9 cellular contexts compared by ENCODE assay signal in genomic region chr1:161013104-161013590, GRCh38. TPM values are rescaled to one million over a fixed set of nuclear protein-coding genes. Genes with fewer than 3 reads are reported as not detected.
A peak's percentile ranks its signal among the peaks of the same experiment; 100 is the strongest.
DNase-seq lines count a peak whose midpoint lies in the region; ATAC-seq and TF ChIP-seq lines count a peak whose summit lies in the region.
"Had no signal": no experiment of that assay in that cellular context is flagged by ENCODE, and none has a peak within 500 bp of the region (broad histone marks: within the 10 kb centered on the region; RNA-seq: fewer than 3 reads in every experiment).

No MANE protein-coding gene starts in this region.

- no peak for TF ChIP-seq CTCF in right lobe of liver (IDR thresholded peaks at IDR 0.05)

- no peaks in the 10 kb centered on the region for H3K9me3 Mint-ChIP-seq in activated naive CD8-positive, alpha-beta T cell treated with anti-CD3 and anti-CD28 coated beads, Interleukin-2, amount 10 ng/mL, durations not matched to agents 7 days and 5 days

- no peaks in the 10 kb centered on the region for H3K9me3 ChIP-seq in right lobe of liver

- H3K36me3 Mint-ChIP-seq in activated naive CD8-positive, alpha-beta T cell treated with anti-CD3 and anti-CD28 coated beads, Interleukin-2, amount 10 ng/mL, durations not matched to agents 7 days and 5 days, result no peaks in the 10 kb centered on the region

- H3K4me3 ChIP-seq in right lobe of liver (peak overlapping the region; percentile 19 to 49 (median 43)), urinary bladder (ENCODE audit: low read depth, low read length) (no peak overlapping the region)

- no peaks in the 10 kb centered on the region for H3K36me3 ChIP-seq in right lobe of liver
- no peaks in the 10 kb centered on the region for H3K36me3 ChIP-seq in urinary bladder (ENCODE audit: insufficient read depth)

- POLR2A ChIA-PET in activated naive CD8-positive, alpha-beta T cell treated with anti-CD3 and anti-CD28 coated beads, Interleukin-2, amount 10 ng/mL, durations not matched to agents 7 days and 5 days (lab: Charles Lee), result interaction anchor here (0.7 to 3.4 kb wide), 14 partner anchors 12 to 375 kb away, joined by 3 to 23 read pairs (median 4); partner anchors contain the start of genes ARHGAP30, TSTD1, UFC1 and USF1

- H3K4me1 ChIP-seq in right lobe of liver, result peaks cover 0 to 71% (median 29%) of the 10 kb centered on the region in 4 donors
- no peaks in the 10 kb centered on the region for H3K4me1 ChIP-seq in urinary bladder (ENCODE audit: insufficient read depth)

- intact Hi-C loops in right lobe of liver (cut with DNase I), result no loop called here

- no peaks in the 10 kb centered on the region for H3K27me3 Mint-ChIP-seq in activated naive CD8-positive, alpha-beta T cell treated with anti-CD3 and anti-CD28 coated beads, Interleukin-2, amount 10 ng/mL, durations not matched to agents 7 days and 5 days

- TF ChIP-seq POLR2A in right lobe of liver (IDR thresholded peaks at IDR 0.05), result no peak

- DNase-seq in EL, result peak; percentile 63
- no peak for DNase-seq in activated naive CD8-positive, alpha-beta T cell treated with anti-CD3 and anti-CD28 coated beads, Interleukin-2, amount 10 ng/mL, durations not matched to agents 7 days and 5 days
- DNase-seq in right lobe of liver, result no peak
- DNase-seq in stimulated activated CD4-positive, alpha-beta T cell treated with anti-CD3 and anti-CD28 coated beads, Interleukin-1b, Interleukin-23, amount 100 ng/mL, for 48 hours, result no peak
- DNase-seq in NCI-H446 (lab: John Stamatoyannopoulos, UW), result no peak

- H3K4me3 Mint-ChIP-seq in activated naive CD8-positive, alpha-beta T cell treated with anti-CD3 and anti-CD28 coated beads, Interleukin-2, amount 10 ng/mL, durations not matched to agents 7 days and 5 days, result peak overlapping the region; percentile 79

- peak overlapping the region; percentile 87 for H3K27ac Mint-ChIP-seq in activated naive CD8-positive, alpha-beta T cell treated with anti-CD3 and anti-CD28 coated beads, Interleukin-2, amount 10 ng/mL, durations not matched to agents 7 days and 5 days

- H3K27ac ChIP-seq in right lobe of liver (peak overlapping the region; percentile 96 to 100 (median 98)), urinary bladder (ENCODE audit: low read depth) (peak overlapping the region; percentile 97)

- ATAC-seq in HG03064 (IDR thresholded peaks at IDR 0.05; ENCODE audit: low read depth, unreplicated experiment) (peak; percentile 20), right lobe of liver (peak; percentile 3 to 27 (median 12)), HG03196 (IDR thresholded peaks at IDR 0.05; ENCODE audit: unreplicated experiment) (no peak)
- peak; percentile 10 for ATAC-seq in activated naive CD8-positive, alpha-beta T cell treated with anti-CD3 and anti-CD28 coated beads, Interleukin-2, amount 10 ng/mL, durations not matched to agents 7 days and 5 days (ENCODE audit: low read depth)

- no peaks in the 10 kb centered on the region for H3K27me3 ChIP-seq in right lobe of liver

- 0% methylated on average over 1 of the region's 1 CpG for whole genome bisulfite sequencing in right lobe of liver (ENCODE audit: insufficient coverage, low coverage, low lambda C conversion rate, missing lambda C conversion rate)
- 21% methylated on average over 1 of the region's 1 CpG for WGBS in urinary bladder

- H3K4me1 Mint-ChIP-seq in activated naive CD8-positive, alpha-beta T cell treated with anti-CD3 and anti-CD28 coated beads, Interleukin-2, amount 10 ng/mL, durations not matched to agents 7 days and 5 days, result peaks cover 21% of the 10 kb centered on the region

RNA-seq across cellular contexts. Expression of gene F11R, which starts 7.8 kb away (rescaled TPM):
- 10 to 100 TPM; 28.5 to 35.9 TPM for total RNA-seq in activated naive CD8-positive, alpha-beta T cell treated with anti-CD3 and anti-CD28 coated beads, Interleukin-2, amount 10 ng/mL, durations not matched to agents 7 days and 5 days
- total RNA-seq in right lobe of liver (100 to 1,000 TPM in 1 of 6 experiments, 10 to 100 TPM in 5; 48.3 to 119 (median 65.3) TPM), urinary bladder (35.2 TPM)
- 23.4 TPM for polyA plus RNA-seq in urinary bladder

RNA-seq across cellular contexts. Expression of gene TSTD1, which starts 25.6 kb away (rescaled TPM):
- total RNA-seq in activated naive CD8-positive, alpha-beta T cell treated with anti-CD3 and anti-CD28 coated beads, Interleukin-2, amount 10 ng/mL, durations not matched to agents 7 days and 5 days, result 10 to 100 TPM; 81.7 to 84.9 TPM
- 10 to 100 TPM; 16.3 to 60.8 (median 28.3) TPM for total RNA-seq in right lobe of liver
- 23.1 TPM for total RNA-seq in urinary bladder
- 36.7 TPM for polyA plus RNA-seq in urinary bladder

RNA-seq across cellular contexts. Expression of gene USF1, which starts 32.6 kb away (rescaled TPM):
- 10 to 100 TPM; 93.0 to 96.3 TPM for total RNA-seq in activated naive CD8-positive, alpha-beta T cell treated with anti-CD3 and anti-CD28 coated beads, Interleukin-2, amount 10 ng/mL, durations not matched to agents 7 days and 5 days
- total RNA-seq in right lobe of liver (10 to 100 TPM; 25.5 to 34.3 (median 28.1) TPM), urinary bladder (46.7 TPM)
- polyA plus RNA-seq in urinary bladder, result 55.9 TPM

RNA-seq across cellular contexts. Expression of gene ARHGAP30, which starts 56.5 kb away (rescaled TPM):
- 100 to 1,000 TPM; 260 to 273 TPM for total RNA-seq in activated naive CD8-positive, alpha-beta T cell treated with anti-CD3 and anti-CD28 coated beads, Interleukin-2, amount 10 ng/mL, durations not matched to agents 7 days and 5 days
- total RNA-seq in right lobe of liver (1 to 10 TPM; 2.8 to 7.4 (median 3.6) TPM), urinary bladder (2.9 TPM)
- polyA plus RNA-seq in urinary bladder, result 5.1 TPM
- total RNA-seq: myocyte had no signal

RNA-seq across cellular contexts. Expression of gene ITLN2, which starts 58.5 kb away (rescaled TPM):
- total RNA-seq in activated naive CD8-positive, alpha-beta T cell treated with anti-CD3 and anti-CD28 coated beads, Interleukin-2, amount 10 ng/mL, durations not matched to agents 7 days and 5 days, result not detected
- total RNA-seq in right lobe of liver (under 1 TPM in 3 of 6 experiments, not detected in 3; 0.29 to 0.33 (median 0.32) TPM), urinary bladder (not detected)
- polyA plus RNA-seq in urinary bladder, result 0.37 TPM
- total RNA-seq: myocyte had no signal
